35 cellular contexts compared by ENCODE assay signal in the genomic region with DNA sequence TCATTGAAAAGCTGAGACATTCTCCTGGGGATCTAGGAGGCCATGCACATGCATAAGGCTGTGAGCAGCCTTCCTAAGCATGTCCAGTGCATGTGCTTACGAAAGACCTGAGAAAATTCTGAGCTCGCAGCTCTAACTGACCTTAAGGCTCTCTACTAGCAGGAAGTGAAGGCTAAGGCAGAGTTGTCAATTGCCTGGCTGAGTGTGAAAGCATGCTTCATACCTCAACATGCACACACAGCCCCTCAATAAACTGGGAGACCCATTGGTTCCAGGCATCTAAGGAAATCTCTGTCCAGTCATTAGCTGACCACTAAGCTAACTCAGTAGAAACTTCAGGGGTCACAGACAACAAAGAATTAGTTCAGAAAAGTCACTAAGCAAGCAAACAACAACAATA. TPM values are rescaled to one million over a fixed set of nuclear protein-coding genes. Genes with fewer than 3 reads are reported as not detected.
"Had no signal": no experiment of that assay in that cellular context is flagged by ENCODE, and none has a peak within 500 bp of the region (broad histone marks: within the 10 kb centered on the region; RNA-seq: fewer than 3 reads in every experiment).

No MANE protein-coding gene starts in this region.

- H3K27me3 ChIP-seq: brain microvascular endothelial cell, esophagus squamous epithelium, gastroesophageal sphincter, heart right ventricle had no signal

- H3K4me3 Mint-ChIP-seq: activated B cell treated with CpG ODN at 0.5 μM for 24 hours; activated CD4-positive, alpha-beta memory T cell treated with anti-CD3 and anti-CD28 coated beads for 36 hours; activated CD4-positive, alpha-beta T cell treated with anti-CD3 and anti-CD28 coated beads, Interleukin-2, amount 10 ng/mL, durations not matched to agents 24 days and 14 days; activated CD8-positive, alpha-beta memory T cell treated with anti-CD3 and anti-CD28 coated beads, Interleukin-2, amount 10 ng/mL, durations not matched to agents 7 days and 5 days; activated CD8-positive, alpha-beta T cell treated with anti-CD3 and anti-CD28 coated beads, Interleukin-2, amount 10 ng/mL, durations not matched to agents 7 days and 5 days; activated naive CD4-positive, alpha-beta T cell treated with anti-CD3 and anti-CD28 coated beads, Interleukin-2, amount 10 ng/mL, durations not matched to agents 7 days and 5 days; activated naive CD8-positive, alpha-beta T cell treated with anti-CD3 and anti-CD28 coated beads, Interleukin-2, amount 10 ng/mL, durations not matched to agents 7 days and 5 days; activated T-cell treated with anti-CD3 and anti-CD28 coated beads, Interleukin-2, amount 50 U/mL, for 72 hours; effector memory CD8-positive, alpha-beta T cell; T-helper 17 cell; T-helper 2 cell treated with Interferon-gamma antibody and Interleukin-4, amounts not matched to agents 5 μg/mL and 100 μg/mL, for 36 hours had no signal

- H3K27ac ChIP-seq: brain microvascular endothelial cell, epithelial cell of prostate, esophagus squamous epithelium, gastroesophageal sphincter, heart right ventricle, WERI-Rb-1 had no signal

- H3K4me3 ChIP-seq: esophagus squamous epithelium, gastroesophageal sphincter, heart right ventricle had no signal

- DNase-seq: activated B cell treated with CpG ODN at 0.5 μM for 24 hours; activated CD4-positive, alpha-beta memory T cell treated with anti-CD3 and anti-CD28 coated beads for 36 hours; activated CD4-positive, alpha-beta T cell treated with anti-CD3 and anti-CD28 coated beads, Interleukin-2, amount 10 ng/mL, durations not matched to agents 24 days and 14 days; activated CD8-positive, alpha-beta memory T cell treated with anti-CD3 and anti-CD28 coated beads, Interleukin-2, amount 10 ng/mL, durations not matched to agents 7 days and 5 days; activated CD8-positive, alpha-beta memory T cell treated with anti-CD3 and anti-CD28 coated beads, Interleukin-2, amount 50 U/mL, for 4 hours; activated CD8-positive, alpha-beta T cell treated with anti-CD3 and anti-CD28 coated beads, Interleukin-2, amount 10 ng/mL, durations not matched to agents 7 days and 5 days; activated gamma-delta T cell; activated naive CD4-positive, alpha-beta T cell; activated naive CD4-positive, alpha-beta T cell treated with anti-CD3 and anti-CD28 coated beads, Interleukin-2, amount 10 ng/mL, durations not matched to agents 7 days and 5 days; activated naive CD8-positive, alpha-beta T cell treated with anti-CD3 and anti-CD28 coated beads, Interleukin-2, amount 10 ng/mL, durations not matched to agents 7 days and 5 days; activated T-cell treated with anti-CD3 and anti-CD28 coated beads, Interleukin-2, amount 50 U/mL, for 1 hour; activated T-cell treated with anti-CD3 and anti-CD28 coated beads, Interleukin-2, amount 50 U/mL, for 72 hours; amniotic stem cell; anterior cingulate cortex; brain microvascular endothelial cell; caudate nucleus; cortex of kidney; dermis blood vessel endothelial cell; effector CD4-positive, alpha-beta T cell; effector memory CD8-positive, alpha-beta T cell; esophagus squamous epithelium; foreskin melanocyte; heart right ventricle; T-helper 1 cell; T-helper 17 cell; T1000; WERI-Rb-1 had no signal

- H3K4me1 ChIP-seq: esophagus squamous epithelium, gastroesophageal sphincter had no signal

- H3K36me3 ChIP-seq: brain microvascular endothelial cell, esophagus squamous epithelium, gastroesophageal sphincter, heart right ventricle, WERI-Rb-1 had no signal

- H3K27me3 Mint-ChIP-seq: activated B cell treated with CpG ODN at 0.5 μM for 24 hours; activated CD4-positive, alpha-beta memory T cell treated with anti-CD3 and anti-CD28 coated beads for 36 hours; effector memory CD8-positive, alpha-beta T cell; T-helper 17 cell had no signal

- H3K9me3 Mint-ChIP-seq: activated CD4-positive, alpha-beta T cell treated with anti-CD3 and anti-CD28 coated beads, Interleukin-2, amount 10 ng/mL, durations not matched to agents 24 days and 14 days; effector memory CD8-positive, alpha-beta T cell had no signal

- H3K4me1 Mint-ChIP-seq: activated CD4-positive, alpha-beta T cell treated with anti-CD3 and anti-CD28 coated beads, Interleukin-2, amount 10 ng/mL, durations not matched to agents 24 days and 14 days; activated CD8-positive, alpha-beta memory T cell treated with anti-CD3 and anti-CD28 coated beads, Interleukin-2, amount 10 ng/mL, durations not matched to agents 7 days and 5 days; activated naive CD8-positive, alpha-beta T cell treated with anti-CD3 and anti-CD28 coated beads, Interleukin-2, amount 10 ng/mL, durations not matched to agents 7 days and 5 days had no signal

- H3K36me3 Mint-ChIP-seq: activated CD8-positive, alpha-beta memory T cell treated with anti-CD3 and anti-CD28 coated beads, Interleukin-2, amount 10 ng/mL, durations not matched to agents 7 days and 5 days had no signal

- H3K27ac Mint-ChIP-seq: activated B cell treated with CpG ODN at 0.5 μM for 24 hours; activated CD4-positive, alpha-beta memory T cell treated with anti-CD3 and anti-CD28 coated beads for 36 hours; activated CD4-positive, alpha-beta T cell treated with anti-CD3 and anti-CD28 coated beads, Interleukin-2, amount 10 ng/mL, durations not matched to agents 24 days and 14 days; activated CD8-positive, alpha-beta memory T cell treated with anti-CD3 and anti-CD28 coated beads, Interleukin-2, amount 10 ng/mL, durations not matched to agents 7 days and 5 days; activated CD8-positive, alpha-beta T cell treated with anti-CD3 and anti-CD28 coated beads, Interleukin-2, amount 10 ng/mL, durations not matched to agents 7 days and 5 days; activated naive CD4-positive, alpha-beta T cell treated with anti-CD3 and anti-CD28 coated beads, Interleukin-2, amount 10 ng/mL, durations not matched to agents 7 days and 5 days; activated naive CD4-positive, alpha-beta T cell treated with anti-CD3 and anti-CD28 coated beads, Interleukin-2, amount 50 U/mL, for 72 hours; activated naive CD8-positive, alpha-beta T cell treated with anti-CD3 and anti-CD28 coated beads, Interleukin-2, amount 10 ng/mL, durations not matched to agents 7 days and 5 days; activated T-cell treated with anti-CD3 and anti-CD28 coated beads, Interleukin-2, amount 50 U/mL, for 72 hours; effector memory CD8-positive, alpha-beta T cell; T-helper 17 cell; T-helper 2 cell treated with Interferon-gamma antibody and Interleukin-4, amounts not matched to agents 5 μg/mL and 100 μg/mL, for 36 hours had no signal

- FAIRE-seq: astrocyte, colon, endometrium, endothelial cell of umbilical vein had no signal

RNA-seq across cellular contexts. Expression of a gene that starts 42.0 kb away (rescaled TPM):
- total RNA-seq: activated CD8-positive, alpha-beta T cell treated with anti-CD3 and anti-CD28 coated beads, Interleukin-2, amount 10 ng/mL, durations not matched to agents 7 days and 5 days; endothelial cell of umbilical vein had no signal
- polyA plus RNA-seq: endothelial cell of umbilical vein had no signal
